In genomic region chr2:242109819-242110218, GRCh38 we compare ENCODE assay signal across 6 cellular contexts.
A peak's percentile ranks its signal among the peaks of the same experiment; 100 is the strongest.
DNase-seq lines count a peak whose midpoint lies in the region; ATAC-seq and TF ChIP-seq lines count a peak whose summit lies in the region.
"Not testable (repeated sequence)": the region's sequence is repeated elsewhere in the genome, so short reads cannot be mapped to it uniquely, and the experiment has no call there.

No MANE protein-coding gene starts in this region.

- not testable (repeated sequence) for H3K9me3 ChIP-seq in BLaER1

- H3K4me2 ChIP-seq in BLaER1 = peak overlapping the region; percentile 36; the same call in 1 of the 2 replicates

- peak overlapping the region; percentile 72 for H3K27ac Mint-ChIP-seq in memory B cell
- H3K27ac Mint-ChIP-seq in progenitor cell of endocrine pancreas = peak overlapping the region; percentile 77

- not testable (repeated sequence) for H3K4me1 ChIP-seq in BLaER1

- not testable (repeated sequence) for H4K20me1 ChIP-seq in BLaER1

- not testable (repeated sequence) for H3K4me3 Mint-ChIP-seq in memory B cell; progenitor cell of endocrine pancreas (ENCODE audit: low read depth)

- peaks cover 19% of the 10 kb centered on the region for H3K4me1 Mint-ChIP-seq in memory B cell
- not testable (repeated sequence) for H3K4me1 Mint-ChIP-seq in progenitor cell of endocrine pancreas (ENCODE audit: low read depth)

- not testable (repeated sequence) for H3K27ac ChIP-seq in BLaER1
- H3K27ac ChIP-seq in C4-2B (peak overlapping the region; percentile 97), VCaP (peak overlapping the region; percentile 94)

- not testable (repeated sequence) for ATAC-seq in memory B cell (ENCODE audit: low read depth)
- peak; percentile 14 for ATAC-seq in stimulated activated naive CD8-positive, alpha-beta T cell treated with anti-CD3 and anti-CD28 coated beads, Interleukin-15, Interleukin-2, amounts not matched to agents 100 U/mL and 50 U/mL, for 24 hours

- H3K4me3 ChIP-seq in BLaER1 = not testable (repeated sequence)

- not testable (repeated sequence) for H3K27me3 Mint-ChIP-seq in memory B cell, progenitor cell of endocrine pancreas

- H3K27me3 ChIP-seq in BLaER1 = not testable (repeated sequence)

- not testable (repeated sequence) for H3K9me3 Mint-ChIP-seq in memory B cell; progenitor cell of endocrine pancreas (ENCODE audit: low read depth)

- TF ChIP-seq CTCF in C4-2B (conservative IDR thresholded peaks at IDR 0.05); VCaP (conservative IDR thresholded peaks at IDR 0.05); progenitor cell of endocrine pancreas (IDR thresholded peaks at IDR 0.05; ENCODE audit: unreplicated experiment): not testable (repeated sequence)

- H3K36me3 Mint-ChIP-seq in memory B cell = peaks cover 17% of the 10 kb centered on the region
- not testable (repeated sequence) for H3K36me3 Mint-ChIP-seq in progenitor cell of endocrine pancreas (ENCODE audit: insufficient read depth)

- H3K9ac ChIP-seq in BLaER1 = not testable (repeated sequence)

- H3K36me3 ChIP-seq in BLaER1 = not testable (repeated sequence)

- not testable (repeated sequence) for DNase-seq in memory B cell (ENCODE audit: low spot score in 2 of 2); progenitor cell of endocrine pancreas (ENCODE audit: low spot score, unreplicated experiment); stimulated activated naive CD8-positive, alpha-beta T cell treated with anti-CD3 and anti-CD28 coated beads, Interleukin-15, Interleukin-2, amounts not matched to agents 100 U/mL and 50 U/mL, for 24 hours
